ENCODE assay signal across 19 cellular contexts in genomic region chr4:135741583-135741982, GRCh38.
DNase-seq lines count a peak whose midpoint lies in the region; TF ChIP-seq lines count a peak whose summit lies in the region.
"Had no signal": no experiment of that assay in that cellular context is flagged by ENCODE, and none has a peak within 500 bp of the region (broad histone marks: within the 10 kb centered on the region; RNA-seq: fewer than 3 reads in every experiment).

No MANE protein-coding gene starts in this region.

- H3K36me3 ChIP-seq in SU-DHL-6 (ENCODE audit: low read length): no peaks in the 10 kb centered on the region
- H3K36me3 ChIP-seq: BLaER1 treated with 17β-estradiol and CSF1 and Interleukin-3, amounts not matched to agents 10 nM and 100 nM; SJSA1 had no signal

- H3K9me2 ChIP-seq in SU-DHL-6 (replicated peaks; ENCODE audit: insufficient read depth, low read length): no peaks in the 10 kb centered on the region

- H3K9me3 ChIP-seq in SU-DHL-6 (ENCODE audit: insufficient read depth, low read length): no peaks in the 10 kb centered on the region
- H3K9me3 ChIP-seq: BLaER1 treated with 17β-estradiol and CSF1 and Interleukin-3, amounts not matched to agents 10 nM and 100 nM; Caco-2; SJSA1 had no signal

- H4K20me1 ChIP-seq in SU-DHL-6 (ENCODE audit: low read depth, low read length): no peaks in the 10 kb centered on the region
- H4K20me1 ChIP-seq: BLaER1 treated with 17β-estradiol and CSF1 and Interleukin-3, amounts not matched to agents 10 nM and 100 nM had no signal

- H3K4me2 ChIP-seq in SU-DHL-6 (ENCODE audit: low read depth, low read length, poor library complexity, severe bottlenecking): no peak overlapping the region
- H3K4me2 ChIP-seq: BLaER1 treated with 17β-estradiol and CSF1 and Interleukin-3, amounts not matched to agents 10 nM and 100 nM had no signal

- intact Hi-C loops in dorsolateral prefrontal cortex (cut with DNase I): no loop called here

- peak overlapping the region; percentile 59 for H2AFZ ChIP-seq in SU-DHL-6 (ENCODE audit: low read depth, low read length, severe bottlenecking)

- TF ChIP-seq CTCF in SU-DHL-6 (IDR thresholded peaks at IDR 0.05; ENCODE audit: insufficient read depth, low read length, poor library complexity, severe bottlenecking) (no peak), dorsolateral prefrontal cortex (IDR thresholded peaks at IDR 0.05 in 54 of 56, conservative IDR thresholded peaks at IDR 0.05 in 2 of 56; ENCODE audit: low read depth in 1 of 56, partially characterized antibody in 56 of 56) (no peak)

- H3K27me3 ChIP-seq in SU-DHL-6 (ENCODE audit: low read length): no peaks in the 10 kb centered on the region
- H3K27me3 ChIP-seq in dorsolateral prefrontal cortex: no peaks in the 10 kb centered on the region
- H3K27me3 ChIP-seq: BLaER1 treated with 17β-estradiol and CSF1 and Interleukin-3, amounts not matched to agents 10 nM and 100 nM; SJSA1 had no signal

- H3K79me2 ChIP-seq in SU-DHL-6 (ENCODE audit: insufficient read depth, low read length): no peaks in the 10 kb centered on the region

- H3F3A ChIP-seq in SU-DHL-6 (ENCODE audit: insufficient read depth): no peaks in the 10 kb centered on the region

- H3K4me3 ChIP-seq in SU-DHL-6 (ENCODE audit: insufficient read depth, low read length, poor library complexity, severe bottlenecking): no peak overlapping the region
- H3K4me3 ChIP-seq in dorsolateral prefrontal cortex: peak overlapping the region in 3 of 59 donors; percentile 1 to 11 (median 2)
- H3K4me3 ChIP-seq: BLaER1 treated with 17β-estradiol and CSF1 and Interleukin-3, amounts not matched to agents 10 nM and 100 nM; SJSA1 had no signal

- no peak overlapping the region for H3K27ac ChIP-seq in SU-DHL-6 (ENCODE audit: low read depth, low read length)
- H3K27ac ChIP-seq in dorsolateral prefrontal cortex: no peak overlapping the region
- H3K27ac ChIP-seq: 22Rv1; BLaER1 treated with 17β-estradiol and CSF1 and Interleukin-3, amounts not matched to agents 10 nM and 100 nM; SJSA1 had no signal

- no peak overlapping the region for H3K9ac ChIP-seq in SU-DHL-6 (ENCODE audit: low read length)
- H3K9ac ChIP-seq: BLaER1 treated with 17β-estradiol and CSF1 and Interleukin-3, amounts not matched to agents 10 nM and 100 nM had no signal

- DNase-seq in NCI-H2107 treated with DMSO at 0.1 percent for 48 hours (lab: John Stamatoyannopoulos, UW; ENCODE audit: unreplicated experiment) (peak; percentile 26), NCI-H2107 (lab: John Stamatoyannopoulos, UW) (no peak), iPS-NIHi11 (ENCODE audit: low spot score) (peak; percentile 10), retina (peak; percentile 44), dorsolateral prefrontal cortex (no peak), NCI-H226 (no peak), NOMO-1 (lab: John Stamatoyannopoulos, UW; ENCODE audit: unreplicated experiment in 2 of 2) (no peak)
- DNase-seq: Caco-2; CD4-positive, alpha-beta memory T cell; Kasumi-1; NCI-H1694 treated with DMSO at 0.1 percent for 48 hours; NCI-H2081 treated with DMSO at 0.1 percent for 48 hours; NCI-H2227 treated with DMSO at 0.1 percent for 48 hours; NCI-H524 treated with DMSO at 0.1 percent for 48 hours; NCI-H82 had no signal

Comparison
In these comparisons a context has a peak if more than half of its experiments do, and no peak if none do; other contexts are left out.
1. DNase-seq: peak in NCI-H2107 treated with DMSO at 0.1 percent for 48 hours (single experiment), iPS-NIHi11 (single experiment) and retina (single experiment); none in NCI-H2107 (single experiment), dorsolateral prefrontal cortex (0 of 10), NCI-H226 (single experiment) and NOMO-1 (0 of 2).